ENCODE assay signal across 25 cellular contexts in the genomic region with DNA sequence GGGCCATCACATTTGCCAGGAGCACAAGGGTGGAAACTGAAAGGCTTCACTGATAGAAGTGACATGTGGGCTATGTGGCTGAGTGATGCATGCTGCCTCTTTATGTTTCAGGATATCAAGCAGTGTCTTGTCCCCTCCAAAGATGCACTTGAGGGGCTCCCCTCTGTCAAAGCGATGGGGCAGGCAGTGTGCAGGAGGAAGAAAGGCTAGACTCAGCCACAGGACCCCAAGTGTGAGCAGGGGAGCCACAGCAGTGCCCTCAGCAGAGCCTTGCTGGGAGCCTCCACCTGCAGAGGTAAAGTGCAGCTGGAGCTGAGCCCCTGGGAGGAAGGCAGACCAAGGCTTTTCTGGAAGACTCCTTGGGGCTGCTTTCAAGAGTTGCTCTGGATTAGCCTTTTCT.
"Had no signal": no experiment of that assay in that cellular context is flagged by ENCODE, and none has a peak within 500 bp of the region (broad histone marks: within the 10 kb centered on the region; RNA-seq: fewer than 3 reads in every experiment).

No MANE protein-coding gene starts in this region.

- H3K9me3 ChIP-seq: adrenal gland, breast epithelium, suprapubic skin, vagina had no signal

- H3K27ac Mint-ChIP-seq: activated CD4-positive, alpha-beta T cell treated with anti-CD3 and anti-CD28 coated beads, Interleukin-2, amount 10 ng/mL, durations not matched to agents 24 days and 14 days had no signal

- DNase-seq: activated CD4-positive, alpha-beta T cell treated with anti-CD3 and anti-CD28 coated beads, Interleukin-2, amount 10 ng/mL, durations not matched to agents 24 days and 14 days; activated CD8-positive, alpha-beta memory T cell treated with anti-CD3 and anti-CD28 coated beads for 24 hours; activated CD8-positive, alpha-beta memory T cell treated with anti-CD3 and anti-CD28 coated beads, Interleukin-2, amount 50 U/mL, for 48 hours; activated effector memory CD4-positive, alpha-beta T cell treated with anti-CD3 and anti-CD28 coated beads, Interleukin-2, amount 50 U/mL, for 16 hours; activated naive CD4-positive, alpha-beta T cell treated with anti-CD3 and anti-CD28 coated beads, Interleukin-2, amount 50 U/mL, for 16 hours; activated T-cell treated with anti-CD3 and anti-CD28 coated beads, Interleukin-2, amount 50 U/mL, for 48 hours; adrenal gland; cerebellar nuclear complex; cortex of kidney; foreskin melanocyte; glutamatergic neuron; hypothalamus; islet precursor cell; left colon; midbrain; stimulated activated CD4-positive, alpha-beta T cell treated with anti-CD3 and anti-CD28 coated beads, Interleukin-12 subunit alpha, Interleukin-12 subunit beta, amount 100 ng/mL, for 4 hours; stimulated activated CD4-positive, alpha-beta T cell treated with anti-CD3 and anti-CD28 coated beads, Interleukin-1b, Interleukin-23, amount 100 ng/mL, for 48 hours; stimulated activated CD8-positive, alpha-beta memory T cell treated with anti-CD3 and anti-CD28 coated beads, Interleukin-4, amount 100 ng/mL, for 48 hours; T-helper 9 cell had no signal

- H3K27me3 ChIP-seq: adrenal gland, breast epithelium, suprapubic skin, vagina had no signal

- H3K9me3 Mint-ChIP-seq: activated CD4-positive, alpha-beta T cell treated with anti-CD3 and anti-CD28 coated beads, Interleukin-2, amount 10 ng/mL, durations not matched to agents 24 days and 14 days; stimulated activated naive CD8-positive, alpha-beta T cell treated with anti-CD3 and anti-CD28 coated beads, Interleukin-15, Interleukin-2, amounts not matched to agents 100 ng/mL and 50 ng/mL, for 24 hours had no signal

- ATAC-seq: left colon had no signal

- H3K4me3 Mint-ChIP-seq: activated CD4-positive, alpha-beta T cell treated with anti-CD3 and anti-CD28 coated beads, Interleukin-2, amount 10 ng/mL, durations not matched to agents 24 days and 14 days; stimulated activated naive CD8-positive, alpha-beta T cell treated with anti-CD3 and anti-CD28 coated beads, Interleukin-15, Interleukin-2, amounts not matched to agents 100 ng/mL and 50 ng/mL, for 24 hours had no signal

- H3K27me3 Mint-ChIP-seq: progenitor cell of endocrine pancreas; stimulated activated naive CD8-positive, alpha-beta T cell treated with anti-CD3 and anti-CD28 coated beads, Interleukin-15, Interleukin-2, amounts not matched to agents 100 ng/mL and 50 ng/mL, for 24 hours had no signal

- H3K36me3 ChIP-seq: adrenal gland, breast epithelium, suprapubic skin, vagina had no signal

- H3K4me3 ChIP-seq: adrenal gland, breast epithelium, lung, suprapubic skin, vagina had no signal

- H3K27ac ChIP-seq: adrenal gland, breast epithelium, suprapubic skin, vagina had no signal

- H3K4me1 ChIP-seq: adrenal gland, breast epithelium, vagina had no signal
